In genomic region chr6:110180228-110181008, GRCh38 we compare ENCODE assay signal across 8 cellular contexts. TPM values are rescaled to one million over a fixed set of nuclear protein-coding genes. Genes with fewer than 3 reads are reported as not detected.
A peak's percentile ranks its signal among the peaks of the same experiment; 100 is the strongest.
DNase-seq lines count a peak whose midpoint lies in the region; ATAC-seq, FAIRE-seq and TF ChIP-seq lines count a peak whose summit lies in the region.

Gene CDC40 (plus strand): TSS chr6:110180427. CDS start chr6:110180445, 18 bp downstream.

- peaks cover 53% of the 10 kb centered on the region for H3K79me2 ChIP-seq in OCI-LY3 (ENCODE audit: low read length)

- no peak for FAIRE-seq in A549 (lab: Jason Lieb, UNC)

- peak within 1 kb of the TSS; percentile 80 for H3K9ac ChIP-seq in OCI-LY3 (ENCODE audit: low read length)

- H3K4me2 ChIP-seq in A549 (peak within 1 kb of the TSS; percentile 91), OCI-LY3 (ENCODE audit: low read length) (peak within 1 kb of the TSS; percentile 92)

- CTCF ChIA-PET in A549 (lab: Yijun Ruan, JAX), result interaction anchor here (1.0 to 3.6 kb wide), 2 partner anchors 141 to 212 kb away, joined by 3 to 13 read pairs; no protein-coding TSS in a partner anchor

- ATAC-seq in A549 (peak; percentile 19 to 59; a peak in 3 of 6 replicates), GM18858 (IDR thresholded peaks at IDR 0.05; ENCODE audit: unreplicated experiment) (peak; percentile 42), HG03064 (IDR thresholded peaks at IDR 0.05; ENCODE audit: low read depth, unreplicated experiment) (peak; percentile 47), foreskin keratinocyte (peak; percentile 47), upper lobe of left lung (ENCODE audit: low FRiP score in 2 of 2) (peak; percentile 78 to 81)

- TF ChIP-seq RAD21 in A549 (conservative IDR thresholded peaks at IDR 0.05 in 1 of 2, IDR thresholded peaks at IDR 0.05 in 1 of 2), result no peak

- intact Hi-C loops in ovary (cut with DNase I), result loop anchor here in 1 of 4 donors (10.0 kb wide), 1 partner anchor 214 kb away; no protein-coding TSS in a partner anchor

- H3K27ac ChIP-seq in A549 (peak within 1 kb of the TSS; percentile 94 to 96), OCI-LY3 (ENCODE audit: low read length) (peak within 1 kb of the TSS; percentile 51), foreskin keratinocyte (peak within 1 kb of the TSS; percentile 91), ovary (peak within 1 kb of the TSS; percentile 86 to 88), upper lobe of left lung (peak within 1 kb of the TSS; percentile 82 to 91 (median 88))

- peaks cover 22% of the 10 kb centered on the region for H4K20me1 ChIP-seq in OCI-LY3 (ENCODE audit: insufficient read depth, low read length)

- DNase-seq in A549 (ENCODE audit: low read depth in 1 of 2, low spot score in 1 of 2) (peak in 1 of 2 experiments; percentile 44), activated T-helper 1 cell treated with Interleukin-2 at 50 U/mL for 16 hours (ENCODE audit: low read depth) (peak; percentile 25), foreskin keratinocyte (no peak), ovary (peak; percentile 55 to 72 (median 71)), upper lobe of left lung (peak; percentile 61 to 73)

- H3K4me1 ChIP-seq in A549 (peaks cover 43% of the 10 kb centered on the region), OCI-LY3 (ENCODE audit: low read length) (peaks cover 17% of the 10 kb centered on the region), foreskin keratinocyte (no peaks in the 10 kb centered on the region), ovary (ENCODE audit: insufficient read depth) (peaks cover 7% of the 10 kb centered on the region), upper lobe of left lung (peaks cover 33 to 39% (median 34%) of the 10 kb centered on the region in 4 donors)

- POLR2A ChIA-PET in A549 (lab: Yijun Ruan, JAX), result no interaction called here

- TF ChIP-seq CTCF in A549 (IDR thresholded peaks at IDR 0.05) (no peak), OCI-LY3 (IDR thresholded peaks at IDR 0.05; ENCODE audit: low read depth, low read length) (no peak), foreskin keratinocyte (conservative IDR thresholded peaks at IDR 0.05) (no peak), ovary (IDR thresholded peaks at IDR 0.05) (no peak), upper lobe of left lung (IDR thresholded peaks at IDR 0.05) (no peak)

- no peaks in the 10 kb centered on the region for H3K27me3 ChIP-seq in OCI-LY3 (ENCODE audit: low read depth, low read length)
- H3K27me3 ChIP-seq in foreskin keratinocyte, result no peaks in the 10 kb centered on the region
- no peaks in the 10 kb centered on the region for H3K27me3 ChIP-seq in ovary
- no peaks in the 10 kb centered on the region for H3K27me3 ChIP-seq in upper lobe of left lung

- WGBS in A549 (ENCODE audit: missing lambda C conversion rate), result under 1% methylated on average over 19 of the region's 28 CpGs
- 0% methylated on average over 28 of the region's 28 CpGs for WGBS in ovary, 3 donors
- 0 to 1% methylated on average over 20 to 28 of the region's 28 CpGs for WGBS in upper lobe of left lung, 2 donors

- H3K4me3 ChIP-seq in A549 (peak within 1 kb of the TSS; percentile 95), OCI-LY3 (ENCODE audit: low read length) (peak within 1 kb of the TSS; percentile 94), ovary (peak within 1 kb of the TSS; percentile 75), upper lobe of left lung (peak within 1 kb of the TSS; percentile 72 to 90 (median 86))

- no peaks in the 10 kb centered on the region for H3K36me3 ChIP-seq in OCI-LY3 (replicated peaks; ENCODE audit: low read depth, low read length)
- H3K36me3 ChIP-seq in ovary, result no peaks in the 10 kb centered on the region
- H3K36me3 ChIP-seq in upper lobe of left lung, result no peaks in the 10 kb centered on the region

- TF ChIP-seq POLR2A in A549 (IDR thresholded peaks at IDR 0.05; ENCODE audit: low read length) (peak; percentile 55), ovary (IDR thresholded peaks at IDR 0.05) (no peak), upper lobe of left lung (IDR thresholded peaks at IDR 0.05) (peak in 3 of 4 donors; percentile 44 to 70 (median 46))

- H3K9me3 ChIP-seq in A549 (no peaks in the 10 kb centered on the region), OCI-LY3 (ENCODE audit: insufficient read depth, low read length) (no peaks in the 10 kb centered on the region), ovary (no peaks in the 10 kb centered on the region), upper lobe of left lung (no peaks in the 10 kb centered on the region)

- H2AFZ ChIP-seq in OCI-LY3 (ENCODE audit: low read depth, low read length), result peak within 1 kb of the TSS; percentile 83

- TF ChIP-seq EP300 in A549 (IDR thresholded peaks at IDR 0.05) (no peak), ovary (IDR thresholded peaks at IDR 0.05) (no peak), upper lobe of left lung (IDR thresholded peaks at IDR 0.05) (no peak)

TF ChIP-seq in A549, 52 proteins besides CTCF, POLR2A, EP300 and RAD21:
- TF ChIP-seq PHF8 (IDR thresholded peaks at IDR 0.05; ENCODE audit: borderline replicate concordance, low read depth) (no peak), KDM5A (IDR thresholded peaks at IDR 0.05) (no peak), SREBF2 (IDR thresholded peaks at IDR 0.05) (no peak), CBX8 (IDR thresholded peaks at IDR 0.05) (no peak), CHD4 (IDR thresholded peaks at IDR 0.05; ENCODE audit: borderline replicate concordance) (no peak), EHMT2 (IDR thresholded peaks at IDR 0.05; ENCODE audit: low read depth) (no peak)

RNA-seq across cellular contexts. Expression of gene CDC40, which starts in this region (rescaled TPM):
- polyA plus RNA-seq in A549 (2011; rRNA removed) (12.8 and 22.2 TPM in 2 replicates), A549 (2017; fragmentation: RNase III; extraction: RNeasy Plus Mini Kit Qiagen cat#74134 plus additional on column Dnase treatment) (11.4 to 11.7 TPM (median 11.6 TPM) in 3 replicates), foreskin keratinocyte (4.5 and 5.6 TPM in 2 replicates), ovary (10 to 100 TPM; 12.6 to 19.6 TPM)
- polyA plus RNA-seq in A549 (2012; cell fraction: cytosol; rRNA removed), result 3.9 and 4.6 TPM in 2 replicates
- polyA plus RNA-seq in A549 (2012; cell fraction: nucleus; rRNA removed), result 2.2 and 2.4 TPM in 2 replicates
- polyA minus RNA-seq in A549 (2011; rRNA and poly(A)+ RNA removed), result 8.1 and 8.7 TPM in 2 replicates
- total RNA-seq in foreskin keratinocyte (14.8 and 17.8 TPM in 2 replicates), ovary (10 to 100 TPM; 16.6 to 23.9 (median 19.8) TPM), upper lobe of left lung (10 to 100 TPM in 5 of 6 donors, 1 to 10 TPM in 1; 10.0 to 34.5 (median 20.9) TPM)

Comparison
In these comparisons a context has a peak if more than half of its experiments do, and no peak if none do; other contexts are left out.
1. DNase-seq: peak in activated T-helper 1 cell treated with Interleukin-2 at 50 U/mL for 16 hours (single experiment), ovary (5 of 5) and upper lobe of left lung (2 of 2); none in foreskin keratinocyte (0 of 2).
2. Peak in every context shown above with its lines, with median percentiles within 50 percentile points of each other: ATAC-seq, H3K27ac ChIP-seq and H3K4me3 ChIP-seq.